ENCODE assay signal across 13 cellular contexts in genomic region chr17:49214665-49215360, GRCh38. TPM values are rescaled to one million over a fixed set of nuclear protein-coding genes. Genes with fewer than 3 reads are reported as not detected.
A peak's percentile ranks its signal among the peaks of the same experiment; 100 is the strongest.
DNase-seq lines count a peak whose midpoint lies in the region; ATAC-seq and TF ChIP-seq lines count a peak whose summit lies in the region.
"Had no signal": no experiment of that assay in that cellular context is flagged by ENCODE, and none has a peak within 500 bp of the region (broad histone marks: within the 10 kb centered on the region; RNA-seq: fewer than 3 reads in every experiment).

No MANE protein-coding gene starts in this region.

- H3K4me3 ChIP-seq in MG63 (no peak overlapping the region), retinal pigment epithelial cell (ENCODE audit: low read length) (no peak overlapping the region)
- H3K4me3 ChIP-seq: lung had no signal

- no peaks in the 10 kb centered on the region for H3K36me3 ChIP-seq in MG63

- H3K27me3 Mint-ChIP-seq in activated CD4-positive, alpha-beta T cell treated with anti-CD3 and anti-CD28 coated beads for 36 hours = no peaks in the 10 kb centered on the region

- intact Hi-C loops in activated CD4-positive, alpha-beta T cell treated with anti-CD3 and anti-CD28 coated beads for 36 hours (cut with DNase I, micrococcal nuclease) = no loop called here

- peak overlapping the region; percentile 86 for H3K27ac Mint-ChIP-seq in activated CD4-positive, alpha-beta T cell treated with anti-CD3 and anti-CD28 coated beads for 36 hours

- H3K9me3 ChIP-seq in MG63 = no peaks in the 10 kb centered on the region

- no peak for ATAC-seq in activated CD4-positive, alpha-beta T cell treated with anti-CD3 and anti-CD28 coated beads for 36 hours
- ATAC-seq in HG03469 (IDR thresholded peaks at IDR 0.05; ENCODE audit: unreplicated experiment) (no peak), GM18861 (IDR thresholded peaks at IDR 0.05; ENCODE audit: unreplicated experiment) (no peak)

- POLR2A ChIA-PET in activated CD4-positive, alpha-beta T cell treated with anti-CD3 and anti-CD28 coated beads for 36 hours (lab: Charles Lee) = interaction anchor here (1.2 to 1.4 kb wide), 2 partner anchors 10 to 22 kb away, joined by 3 read pairs; no protein-coding TSS in a partner anchor

- peak overlapping the region; percentile 46 for H3K4me3 Mint-ChIP-seq in activated CD4-positive, alpha-beta T cell treated with anti-CD3 and anti-CD28 coated beads for 36 hours

- peak; percentile 51 for DNase-seq in activated CD4-positive, alpha-beta T cell treated with anti-CD3 and anti-CD28 coated beads for 36 hours
- no peak for DNase-seq in activated CD4-positive, alpha-beta T cell treated with anti-CD3 and anti-CD28 coated beads for 48 hours
- peak; percentile 33 for DNase-seq in MG63
- DNase-seq in dermis microvascular lymphatic vessel endothelial cell (ENCODE audit: low read depth in 2 of 2) = peak; percentile 31 to 64
- DNase-seq in retinal pigment epithelial cell (ENCODE audit: low read depth) = peak; percentile 85
- no peak for DNase-seq in germinal center (ENCODE audit: low spot score)
- DNase-seq: activated CD4-positive, alpha-beta T cell treated with anti-CD3 and anti-CD28 coated beads for 4 hours; NCI-H2029 had no signal

- H3K4me1 Mint-ChIP-seq in activated CD4-positive, alpha-beta T cell treated with anti-CD3 and anti-CD28 coated beads for 36 hours = peaks cover 83% of the 10 kb centered on the region

- peaks cover 43% of the 10 kb centered on the region for H3K36me3 Mint-ChIP-seq in activated CD4-positive, alpha-beta T cell treated with anti-CD3 and anti-CD28 coated beads for 36 hours (ENCODE audit: low read depth)

- CTCF ChIA-PET in activated CD4-positive, alpha-beta T cell treated with anti-CD3 and anti-CD28 coated beads for 36 hours (lab: Charles Lee) = interaction anchor here (0.7 to 2.5 kb wide), 7 partner anchors 9 to 100 kb away, joined by 3 to 20 read pairs (median 4); no protein-coding TSS in a partner anchor

- H3K9me3 Mint-ChIP-seq in activated CD4-positive, alpha-beta T cell treated with anti-CD3 and anti-CD28 coated beads for 36 hours (ENCODE audit: low read depth) = no peaks in the 10 kb centered on the region

- TF ChIP-seq CTCF in retinal pigment epithelial cell (conservative IDR thresholded peaks at IDR 0.05; ENCODE audit: low read depth, low read length) = no peak

- no peaks in the 10 kb centered on the region for H3K27me3 ChIP-seq in MG63

RNA-seq across cellular contexts. Expression of gene ABI3, which starts 4.3 kb away (rescaled TPM):
- total RNA-seq in activated CD4-positive, alpha-beta T cell treated with anti-CD3 and anti-CD28 coated beads for 36 hours = 10 to 100 TPM; 27.8 to 31.1 TPM
- not detected in 2 replicates for total RNA-seq in MG63 (2014; rRNA removed; shearing (Covaris generic); ENCODE audit: low replicate concordance)
- 10.0 and 16.9 TPM in 2 replicates for total RNA-seq in dermis microvascular lymphatic vessel endothelial cell
- total RNA-seq: bronchial epithelial cell had no signal

RNA-seq across cellular contexts. Expression of gene GNGT2, which starts 4.4 kb away (rescaled TPM):
- 10 to 100 TPM; 27.3 to 27.7 TPM for total RNA-seq in activated CD4-positive, alpha-beta T cell treated with anti-CD3 and anti-CD28 coated beads for 36 hours
- not detected in 2 replicates for total RNA-seq in MG63 (2014; rRNA removed; shearing (Covaris generic); ENCODE audit: low replicate concordance)
- total RNA-seq in dermis microvascular lymphatic vessel endothelial cell = 1.1 and 2.4 TPM in 2 replicates
- total RNA-seq: bronchial epithelial cell, fibroblast of villous mesenchyme had no signal

RNA-seq across cellular contexts. Expression of gene PHOSPHO1, which starts 15.8 kb away (rescaled TPM):
- not detected for total RNA-seq in activated CD4-positive, alpha-beta T cell treated with anti-CD3 and anti-CD28 coated beads for 36 hours
- not detected in 2 replicates for total RNA-seq in MG63 (2014; rRNA removed; shearing (Covaris generic); ENCODE audit: low replicate concordance)
- total RNA-seq in dermis microvascular lymphatic vessel endothelial cell = under 0.01 TPM in 1 of 2 replicates, not detected in the other
- total RNA-seq: bronchial epithelial cell had no signal

Comparison
In these comparisons a context has a peak if more than half of its experiments do, and no peak if none do; other contexts are left out.
1. DNase-seq: peak in activated CD4-positive, alpha-beta T cell treated with anti-CD3 and anti-CD28 coated beads for 36 hours (single experiment), MG63 (single experiment), dermis microvascular lymphatic vessel endothelial cell (2 of 2) and retinal pigment epithelial cell (single experiment); none in activated CD4-positive, alpha-beta T cell treated with anti-CD3 and anti-CD28 coated beads for 48 hours (single experiment) and germinal center (single experiment).
2. RNA of gene ABI3, which starts 4.3 kb away (total RNA-seq): 27.8 to 31.1 TPM in activated CD4-positive, alpha-beta T cell treated with anti-CD3 and anti-CD28 coated beads for 36 hours and 10.0 to 16.9 TPM in dermis microvascular lymphatic vessel endothelial cell; not detected in MG63; every median in the first group is over 10 times any median in the second.